In genomic region chr9:134328841-134329575, GRCh38 we compare ENCODE assay signal across 1 cellular context.
TF ChIP-seq lines count a peak whose summit lies in the region.

No MANE protein-coding gene starts in this region.

TF ChIP-seq in HepG2, 621 proteins besides CTCF, POLR2A, EP300 and RAD21 (continued from another document and continues in another):
- TF ChIP-seq ZNF142 (CRISPR knock-in tag; IDR thresholded peaks at IDR 0.05) (no peak), DNMT3B (CRISPR knock-in tag; conservative IDR thresholded peaks at IDR 0.05) (no peak), SIN3B (IDR thresholded peaks at IDR 0.05; ENCODE audit: low read length) (no peak; the same call in 1 of the 2 replicates), SP1 (IDR thresholded peaks at IDR 0.05) (no peak), SP1 (CRISPR knock-in tag; IDR thresholded peaks at IDR 0.05) (no peak), XRCC5 (optimal IDR thresholded peaks at IDR 0.05; ENCODE audit: low read length) (no peak), AFF4 (CRISPR knock-in tag; IDR thresholded peaks at IDR 0.05) (no peak), TIGD3 (CRISPR knock-in tag; IDR thresholded peaks at IDR 0.05; ENCODE audit: borderline replicate concordance) (peak; percentile 74; the same call in 1 of the 2 replicates), AHDC1 (CRISPR knock-in tag; IDR thresholded peaks at IDR 0.05; ENCODE audit: borderline replicate concordance) (peak; percentile 47; the same call in 1 of the 2 replicates), TBP (CRISPR knock-in tag; IDR thresholded peaks at IDR 0.05) (no peak), CHD2 (IDR thresholded peaks at IDR 0.05; ENCODE audit: low read depth, low read length) (no peak), ZNF280B (CRISPR knock-in tag; IDR thresholded peaks at IDR 0.05; ENCODE audit: borderline replicate concordance) (no peak), ZNF337 (CRISPR knock-in tag; IDR thresholded peaks at IDR 0.05; ENCODE audit: borderline replicate concordance, low read depth) (peak; percentile 43; the same call in 1 of the 2 replicates), ZNF7 (CRISPR knock-in tag; IDR thresholded peaks at IDR 0.05) (no peak), ZBTB43 (CRISPR knock-in tag; conservative IDR thresholded peaks at IDR 0.05) (no peak), ZNF775 (CRISPR knock-in tag; IDR thresholded peaks at IDR 0.05; ENCODE audit: borderline replicate concordance) (no peak), ZFX (CRISPR knock-in tag; IDR thresholded peaks at IDR 0.05; ENCODE audit: low read depth) (peak; percentile 90), KAT7 (CRISPR knock-in tag; IDR thresholded peaks at IDR 0.05; ENCODE audit: borderline replicate concordance) (peak; percentile 11; the same call in 1 of the 2 replicates), TARDBP (CRISPR knock-in tag; IDR thresholded peaks at IDR 0.05) (0 out of 2 replicates have a peak, but pooled peaks have one; percentile 48), ZNF235 (CRISPR knock-in tag; IDR thresholded peaks at IDR 0.05; ENCODE audit: borderline replicate concordance) (0 out of 2 replicates have a peak, but pooled peaks have one; percentile 39), DBP (CRISPR knock-in tag; IDR thresholded peaks at IDR 0.05; ENCODE audit: not compliant biosample characterization) (no peak), NCOA2 (CRISPR knock-in tag; IDR thresholded peaks at IDR 0.05) (peak; percentile 3; the same call in 1 of the 2 replicates), ZNF160 (CRISPR knock-in tag; IDR thresholded peaks at IDR 0.05) (0 out of 2 replicates have a peak, but pooled peaks have one; percentile 59), MYNN (CRISPR knock-in tag; IDR thresholded peaks at IDR 0.05; ENCODE audit: low read depth) (no peak), SALL2 (CRISPR knock-in tag; IDR thresholded peaks at IDR 0.05) (no peak; the same call in 1 of the 2 replicates), PHF8 (CRISPR knock-in tag; IDR thresholded peaks at IDR 0.05) (peak; percentile 71), KLF9 (CRISPR knock-in tag; IDR thresholded peaks at IDR 0.05; ENCODE audit: low read depth) (no peak), CAMTA2 (CRISPR knock-in tag; IDR thresholded peaks at IDR 0.05; ENCODE audit: borderline replicate concordance) (peak; percentile 46; the same call in 1 of the 2 replicates), GFI1 (CRISPR knock-in tag; IDR thresholded peaks at IDR 0.05; ENCODE audit: borderline replicate concordance) (peak; percentile 43; the same call in 1 of the 2 replicates), ZNF3 (CRISPR knock-in tag; IDR thresholded peaks at IDR 0.05) (no peak), ZFP1 (CRISPR knock-in tag; IDR thresholded peaks at IDR 0.05) (no peak), ZNF468 (CRISPR knock-in tag; IDR thresholded peaks at IDR 0.05) (0 out of 2 replicates have a peak, but pooled peaks have one; percentile 44), ATRX (CRISPR knock-in tag; IDR thresholded peaks at IDR 0.05; ENCODE audit: borderline replicate concordance) (no peak), SNAPC2 (CRISPR knock-in tag; IDR thresholded peaks at IDR 0.05) (no peak; the same call in 1 of the 2 replicates), YEATS4 (CRISPR knock-in tag; IDR thresholded peaks at IDR 0.05; ENCODE audit: borderline replicate concordance) (peak; percentile 80), ZNF816 (CRISPR knock-in tag; IDR thresholded peaks at IDR 0.05; ENCODE audit: borderline replicate concordance) (peak; percentile 72; the same call in 1 of the 2 replicates), ZNF451 (CRISPR knock-in tag; IDR thresholded peaks at IDR 0.05) (0 out of 2 replicates have a peak, but pooled peaks have one; percentile 59), STAT5B (CRISPR knock-in tag; IDR thresholded peaks at IDR 0.05) (no peak)
